In the genomic region with DNA sequence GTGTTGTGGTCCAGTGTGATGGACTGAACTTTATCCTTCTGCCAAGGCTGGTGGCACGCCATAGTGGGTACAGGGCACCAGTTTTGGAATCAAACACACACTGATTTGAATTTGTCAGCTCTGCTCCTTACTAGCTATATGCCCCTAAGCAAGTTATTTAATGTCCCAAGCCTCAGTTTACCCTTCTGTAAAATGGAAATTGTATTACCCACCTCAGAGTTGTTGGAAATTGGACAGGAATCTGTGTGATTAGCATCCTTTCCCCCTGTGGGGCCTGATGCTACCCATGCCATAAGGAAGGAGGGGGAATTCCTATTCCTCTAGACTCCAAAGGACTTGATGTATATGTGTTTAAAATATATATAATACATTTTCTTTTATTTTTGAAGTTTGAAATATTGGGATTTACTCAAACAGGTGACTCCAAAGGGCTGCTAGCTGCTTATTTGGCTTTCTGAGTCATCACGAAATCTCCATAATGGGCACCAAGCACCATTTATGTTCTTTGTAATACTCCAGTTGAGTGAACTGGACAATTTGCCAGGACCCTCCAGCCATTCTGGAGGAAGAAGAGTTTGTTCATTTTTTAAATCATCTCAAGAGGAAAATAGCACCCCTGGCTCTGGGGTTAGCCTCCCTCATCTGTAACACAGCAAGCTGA, we compare ENCODE assay signal across 18 cellular contexts.
DNase-seq lines count a peak whose midpoint lies in the region; TF ChIP-seq lines count a peak whose summit lies in the region.
"Had no signal": no experiment of that assay in that cellular context is flagged by ENCODE, and none has a peak within 500 bp of the region (broad histone marks: within the 10 kb centered on the region; RNA-seq: fewer than 3 reads in every experiment).

No MANE protein-coding gene starts in this region.

- TF ChIP-seq CTCF in epithelial cell of proximal tubule (conservative IDR thresholded peaks at IDR 0.05; ENCODE audit: low read depth, low read length): no peak
- no peak for TF ChIP-seq CTCF in nephron progenitor cell (IDR thresholded peaks at IDR 0.05)
- TF ChIP-seq CTCF in type B pancreatic cell (conservative IDR thresholded peaks at IDR 0.05): no peak

- H3K9me3 Mint-ChIP-seq in nephron progenitor cell (no peaks in the 10 kb centered on the region), type B pancreatic cell (no peaks in the 10 kb centered on the region)
- H3K9me3 Mint-ChIP-seq: activated naive CD4-positive, alpha-beta T cell treated with anti-CD3 and anti-CD28 coated beads for 36 hours; activated T-cell treated with anti-CD3 and anti-CD28 coated beads, Interleukin-2, amount 50 U/mL, for 4 hours; naive B cell had no signal

- peak; percentile 81 to 83 for DNase-seq in NCI-H446 (lab: John Stamatoyannopoulos, UW)
- no peak for DNase-seq in NCI-H446 treated with DMSO at 0.1 percent for 48 hours (lab: John Stamatoyannopoulos, UW)
- DNase-seq in epithelial cell of proximal tubule (ENCODE audit: low read depth): no peak
- no peak for DNase-seq in nephron progenitor cell
- no peak for DNase-seq in type B pancreatic cell (ENCODE audit: extremely low spot score, unreplicated experiment)
- no peak for DNase-seq in NCI-H1417 (lab: John Stamatoyannopoulos, UW)
- DNase-seq in T-helper 1 cell: no peak
- no peak for DNase-seq in kidney glomerular epithelial cell (lab: John Stamatoyannopoulos, UW)
- DNase-seq: 8988T; activated CD4-positive, alpha-beta T cell treated with anti-CD3 and anti-CD28 coated beads for 36 hours; activated naive CD4-positive, alpha-beta T cell treated with anti-CD3 and anti-CD28 coated beads for 36 hours; activated T-cell treated with anti-CD3 and anti-CD28 coated beads, Interleukin-2, amount 50 U/mL, for 4 hours; central memory CD4-positive, alpha-beta T cell; DND-41; naive B cell; pancreas; SJCRH30 had no signal

- peak overlapping the region; percentile 34 for H3K4me3 ChIP-seq in epithelial cell of proximal tubule (ENCODE audit: low read depth, low read length)
- H3K4me3 ChIP-seq: GM12878, pancreas, SJCRH30 had no signal

- H3K4me1 Mint-ChIP-seq in nephron progenitor cell (peaks cover 78% of the 10 kb centered on the region), type B pancreatic cell (ENCODE audit: unreplicated experiment) (peaks cover 53% of the 10 kb centered on the region)

- peaks cover 12% of the 10 kb centered on the region for H3K27me3 Mint-ChIP-seq in nephron progenitor cell (ENCODE audit: low read depth, poor library complexity)
- peaks cover 13% of the 10 kb centered on the region for H3K27me3 Mint-ChIP-seq in type B pancreatic cell

- no peaks in the 10 kb centered on the region for H3K36me3 Mint-ChIP-seq in nephron progenitor cell (ENCODE audit: low read depth)
- no peaks in the 10 kb centered on the region for H3K36me3 Mint-ChIP-seq in type B pancreatic cell

- H3K4me3 Mint-ChIP-seq in nephron progenitor cell (no peak overlapping the region), type B pancreatic cell (peak overlapping the region; percentile 24)
- H3K4me3 Mint-ChIP-seq: activated CD4-positive, alpha-beta T cell treated with anti-CD3 and anti-CD28 coated beads for 36 hours; activated naive CD4-positive, alpha-beta T cell treated with anti-CD3 and anti-CD28 coated beads for 36 hours; activated T-cell treated with anti-CD3 and anti-CD28 coated beads, Interleukin-2, amount 50 U/mL, for 4 hours had no signal

- H3K27ac Mint-ChIP-seq in nephron progenitor cell (peak overlapping the region; percentile 75), type B pancreatic cell (peak overlapping the region; percentile 77)
- H3K27ac Mint-ChIP-seq: activated CD4-positive, alpha-beta T cell treated with anti-CD3 and anti-CD28 coated beads for 36 hours; activated naive CD4-positive, alpha-beta T cell treated with anti-CD3 and anti-CD28 coated beads for 36 hours; naive B cell had no signal

Comparison
In these comparisons a context has a peak if more than half of its experiments do, and no peak if none do; other contexts are left out.
1. DNase-seq: peak in NCI-H446 (2 of 2); none in NCI-H446 treated with DMSO at 0.1 percent for 48 hours (single experiment), epithelial cell of proximal tubule (single experiment), nephron progenitor cell (single experiment), type B pancreatic cell (single experiment), NCI-H1417 (0 of 3), T-helper 1 cell (0 of 5) and kidney glomerular epithelial cell (single experiment).